In genomic region chr22:50162391-50162956, GRCh38 we compare ENCODE assay signal across 22 cellular contexts. TPM values are rescaled to one million over a fixed set of nuclear protein-coding genes. Genes with fewer than 3 reads are reported as not detected.
DNase-seq lines count a peak whose midpoint lies in the region; ATAC-seq, FAIRE-seq and TF ChIP-seq lines count a peak whose summit lies in the region.
"Had no signal": no experiment of that assay in that cellular context is flagged by ENCODE, and none has a peak within 500 bp of the region (broad histone marks: within the 10 kb centered on the region; RNA-seq: fewer than 3 reads in every experiment).

No MANE protein-coding gene starts in this region.

- DNase-seq in natural killer cell treated with Interleukin-12 subunit alpha and Interleukin-12 subunit beta and Interleukin-15 and Interleukin-18, amount 100 ng/mL, for 72 hours (ENCODE audit: low spot score): peak; percentile 51
- no peak for DNase-seq in natural killer cell
- peak; percentile 28 for DNase-seq in amniotic epithelial cell (ENCODE audit: low read depth)
- DNase-seq in neural crest cell (ENCODE audit: low read depth, low spot score): no peak
- DNase-seq in pancreas: no peak
- DNase-seq in midbrain (lab: John Stamatoyannopoulos, UW): no peak
- DNase-seq in GM10266 (ENCODE audit: extremely low spot score): no peak
- DNase-seq: CD4-positive, alpha-beta T cell; GOT3; HCEC 1CT; Kasumi-1; NCI-H1105 treated with DMSO at 0.1 percent for 48 hours; NCI-H146; NCI-H1930; NCI-H2107; NCI-H524; NCI-H774; SIG-M5 had no signal

- peaks cover 7 to 8% of the 10 kb centered on the region in 2 donors for H3K27me3 Mint-ChIP-seq in natural killer cell treated with Interleukin-12 subunit alpha and Interleukin-12 subunit beta and Interleukin-15 and Interleukin-18, amount 100 ng/mL, for 72 hours
- H3K27me3 Mint-ChIP-seq in natural killer cell (ENCODE audit: low read depth in 2 of 2): peaks cover 3 to 12% of the 10 kb centered on the region in 2 donors
- H3K27me3 Mint-ChIP-seq in neural crest cell (ENCODE audit: low read depth): peaks cover 38% of the 10 kb centered on the region

- TF ChIP-seq CTCF in natural killer cell (IDR thresholded peaks at IDR 0.05) (no peak), neural crest cell (conservative IDR thresholded peaks at IDR 0.05) (no peak), pancreas (IDR thresholded peaks at IDR 0.05) (no peak), GM10266 (IDR thresholded peaks at IDR 0.05; ENCODE audit: control insufficient read depth, insufficient read depth, low read depth, missing control alignments) (no peak)

- WGBS in pancreas, 2 donors: 77 to 86% methylated on average over 10 of the region's 10 CpGs

- H3K9me3 Mint-ChIP-seq in natural killer cell treated with Interleukin-12 subunit alpha and Interleukin-12 subunit beta and Interleukin-15 and Interleukin-18, amount 100 ng/mL, for 72 hours: no peaks in the 10 kb centered on the region
- no peaks in the 10 kb centered on the region for H3K9me3 Mint-ChIP-seq in natural killer cell
- H3K9me3 Mint-ChIP-seq in neural crest cell: no peaks in the 10 kb centered on the region
- H3K9me3 Mint-ChIP-seq: CD4-positive, alpha-beta T cell had no signal

- H3K4me3 Mint-ChIP-seq in natural killer cell treated with Interleukin-12 subunit alpha and Interleukin-12 subunit beta and Interleukin-15 and Interleukin-18, amount 100 ng/mL, for 72 hours: no peak overlapping the region
- H3K4me3 Mint-ChIP-seq in natural killer cell: no peak overlapping the region
- H3K4me3 Mint-ChIP-seq in neural crest cell: no peak overlapping the region
- H3K4me3 Mint-ChIP-seq: CD4-positive, alpha-beta T cell had no signal

- no peaks in the 10 kb centered on the region for H3K36me3 Mint-ChIP-seq in natural killer cell treated with Interleukin-12 subunit alpha and Interleukin-12 subunit beta and Interleukin-15 and Interleukin-18, amount 100 ng/mL, for 72 hours
- H3K36me3 Mint-ChIP-seq in natural killer cell (no peaks in the 10 kb centered on the region), neural crest cell (ENCODE audit: low read depth) (no peaks in the 10 kb centered on the region)

- no peak for FAIRE-seq in pancreas (lab: Jason Lieb, UNC)
- FAIRE-seq: D721Med, GM18507, RCC 7860 had no signal

- H3K4me1 Mint-ChIP-seq in natural killer cell treated with Interleukin-12 subunit alpha and Interleukin-12 subunit beta and Interleukin-15 and Interleukin-18, amount 100 ng/mL, for 72 hours (ENCODE audit: low read depth in 2 of 2): no peaks in the 10 kb centered on the region
- H3K4me1 Mint-ChIP-seq in natural killer cell (no peaks in the 10 kb centered on the region), neural crest cell (no peaks in the 10 kb centered on the region)

- ATAC-seq in natural killer cell treated with Interleukin-12 subunit alpha and Interleukin-12 subunit beta and Interleukin-15 and Interleukin-18, amount 100 ng/mL, for 72 hours: no peak
- ATAC-seq in natural killer cell (no peak), pancreas (no peak)
- ATAC-seq: SK-N-SH treated with all-trans-retinoic acid at 6 μM for 48 hours had no signal

- no peaks in the 10 kb centered on the region for H3K27me3 ChIP-seq in pancreas

- H3K27ac Mint-ChIP-seq in natural killer cell treated with Interleukin-12 subunit alpha and Interleukin-12 subunit beta and Interleukin-15 and Interleukin-18, amount 100 ng/mL, for 72 hours: no peak overlapping the region
- H3K27ac Mint-ChIP-seq in natural killer cell (no peak overlapping the region), neural crest cell (ENCODE audit: unreplicated experiment) (peak overlapping the region; percentile 57)
- H3K27ac Mint-ChIP-seq: CD4-positive, alpha-beta T cell had no signal

- H3K9me3 ChIP-seq in pancreas: no peaks in the 10 kb centered on the region

- intact Hi-C loops in natural killer cell (cut with micrococcal nuclease): no loop called here
- intact Hi-C loops in pancreas (cut with DNase I): no loop called here

- no peaks in the 10 kb centered on the region for H3K4me1 ChIP-seq in pancreas

- no peak overlapping the region for H3K4me3 ChIP-seq in pancreas

- no peak overlapping the region for H3K27ac ChIP-seq in pancreas

- no peaks in the 10 kb centered on the region for H3K36me3 ChIP-seq in pancreas

RNA-seq across cellular contexts. Expression of gene PANX2, which starts 8.1 kb away (rescaled TPM):
- 1 to 10 TPM; 3.0 to 3.5 TPM for total RNA-seq in natural killer cell treated with Interleukin-12 subunit alpha and Interleukin-12 subunit beta and Interleukin-15 and Interleukin-18, amount 100 ng/mL, for 72 hours
- total RNA-seq in natural killer cell (1 to 10 TPM in 1 of 3 donors, under 1 TPM in 2; 0.16 to 3.4 (median 0.27) TPM), neural crest cell (2.5 and 3.0 TPM in 2 replicates), pancreas (1 to 10 TPM in 1 of 6 donors, under 1 TPM in 5; 0.31 to 1.2 (median 0.60) TPM)
- polyA plus RNA-seq in pancreas: 1 to 10 TPM in 1 of 2 donors, under 1 TPM in 1; 0.68 to 3.5 TPM

RNA-seq across cellular contexts. Expression of gene TRABD, which starts 23.2 kb away (rescaled TPM):
- 100 to 1,000 TPM in 1 of 2 donors, 10 to 100 TPM in 1; 71.0 to 139 TPM for total RNA-seq in natural killer cell treated with Interleukin-12 subunit alpha and Interleukin-12 subunit beta and Interleukin-15 and Interleukin-18, amount 100 ng/mL, for 72 hours
- 100 to 1,000 TPM; 129 to 138 (median 132) TPM for total RNA-seq in natural killer cell
- 45.7 and 46.9 TPM in 2 replicates for total RNA-seq in neural crest cell
- total RNA-seq in pancreas: 10 to 100 TPM; 25.9 to 64.1 (median 48.6) TPM
- polyA plus RNA-seq in pancreas: 100 to 1,000 TPM; 104 to 107 TPM

RNA-seq across cellular contexts. Expression of gene SELENOO, which starts 38.3 kb away (rescaled TPM):
- 10 to 100 TPM; 23.4 to 43.3 TPM for total RNA-seq in natural killer cell treated with Interleukin-12 subunit alpha and Interleukin-12 subunit beta and Interleukin-15 and Interleukin-18, amount 100 ng/mL, for 72 hours
- total RNA-seq in natural killer cell: 10 to 100 TPM; 37.3 to 45.2 (median 37.6) TPM
- 24.3 and 24.5 TPM in 2 replicates for total RNA-seq in neural crest cell
- 10 to 100 TPM; 11.6 to 17.8 (median 13.0) TPM for total RNA-seq in pancreas
- 10 to 100 TPM; 78.2 to 79.8 TPM for polyA plus RNA-seq in pancreas

Comparison
In these comparisons a context has a peak if more than half of its experiments do, and no peak if none do; other contexts are left out.
1. DNase-seq: peak in natural killer cell treated with Interleukin-12 subunit alpha and Interleukin-12 subunit beta and Interleukin-15 and Interleukin-18, amount 100 ng/mL, for 72 hours (single experiment) and amniotic epithelial cell (single experiment); none in natural killer cell (single experiment), neural crest cell (single experiment), pancreas (0 of 6), midbrain (single experiment) and GM10266 (single experiment).